In genomic region chr7:131328387-131329175, GRCh38 we compare ENCODE assay signal across 1 cellular context.
TF ChIP-seq lines count a peak whose summit lies in the region.

No MANE protein-coding gene starts in this region.

TF ChIP-seq in GM12878, 131 proteins besides CTCF, POLR2A, EP300 and RAD21 (continued from another document):
- TF ChIP-seq, protein P1, sequence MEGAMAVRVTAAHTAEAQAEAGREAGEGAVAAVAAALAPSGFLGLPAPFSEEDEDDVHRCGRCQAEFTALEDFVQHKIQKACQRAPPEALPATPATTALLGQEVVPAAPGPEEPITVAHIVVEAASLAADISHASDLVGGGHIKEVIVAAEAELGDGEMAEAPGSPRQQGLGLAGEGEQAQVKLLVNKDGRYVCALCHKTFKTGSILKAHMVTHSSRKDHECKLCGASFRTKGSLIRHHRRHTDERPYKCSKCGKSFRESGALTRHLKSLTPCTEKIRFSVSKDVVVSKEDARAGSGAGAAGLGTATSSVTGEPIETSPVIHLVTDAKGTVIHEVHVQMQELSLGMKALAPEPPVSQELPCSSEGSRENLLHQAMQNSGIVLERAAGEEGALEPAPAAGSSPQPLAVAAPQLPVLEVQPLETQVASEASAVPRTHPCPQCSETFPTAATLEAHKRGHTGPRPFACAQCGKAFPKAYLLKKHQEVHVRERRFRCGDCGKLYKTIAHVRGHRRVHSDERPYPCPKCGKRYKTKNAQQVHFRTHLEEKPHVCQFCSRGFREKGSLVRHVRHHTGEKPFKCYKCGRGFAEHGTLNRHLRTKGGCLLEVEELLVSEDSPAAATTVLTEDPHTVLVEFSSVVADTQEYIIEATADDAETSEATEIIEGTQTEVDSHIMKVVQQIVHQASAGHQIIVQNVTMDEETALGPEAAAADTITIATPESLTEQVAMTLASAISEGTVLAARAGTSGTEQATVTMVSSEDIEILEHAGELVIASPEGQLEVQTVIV (IDR thresholded peaks at IDR 0.05; ENCODE audit: borderline replicate concordance, partially characterized antibody) = no peak
- no peak for TF ChIP-seq FOXM1 (IDR thresholded peaks at IDR 0.05; ENCODE audit: low read depth, low read length)
- TF ChIP-seq CHD1 (IDR thresholded peaks at IDR 0.05; ENCODE audit: low read depth, low read length) = 0 out of 2 replicates have a peak, but pooled peaks have one; percentile 45
- TF ChIP-seq, protein P2, sequence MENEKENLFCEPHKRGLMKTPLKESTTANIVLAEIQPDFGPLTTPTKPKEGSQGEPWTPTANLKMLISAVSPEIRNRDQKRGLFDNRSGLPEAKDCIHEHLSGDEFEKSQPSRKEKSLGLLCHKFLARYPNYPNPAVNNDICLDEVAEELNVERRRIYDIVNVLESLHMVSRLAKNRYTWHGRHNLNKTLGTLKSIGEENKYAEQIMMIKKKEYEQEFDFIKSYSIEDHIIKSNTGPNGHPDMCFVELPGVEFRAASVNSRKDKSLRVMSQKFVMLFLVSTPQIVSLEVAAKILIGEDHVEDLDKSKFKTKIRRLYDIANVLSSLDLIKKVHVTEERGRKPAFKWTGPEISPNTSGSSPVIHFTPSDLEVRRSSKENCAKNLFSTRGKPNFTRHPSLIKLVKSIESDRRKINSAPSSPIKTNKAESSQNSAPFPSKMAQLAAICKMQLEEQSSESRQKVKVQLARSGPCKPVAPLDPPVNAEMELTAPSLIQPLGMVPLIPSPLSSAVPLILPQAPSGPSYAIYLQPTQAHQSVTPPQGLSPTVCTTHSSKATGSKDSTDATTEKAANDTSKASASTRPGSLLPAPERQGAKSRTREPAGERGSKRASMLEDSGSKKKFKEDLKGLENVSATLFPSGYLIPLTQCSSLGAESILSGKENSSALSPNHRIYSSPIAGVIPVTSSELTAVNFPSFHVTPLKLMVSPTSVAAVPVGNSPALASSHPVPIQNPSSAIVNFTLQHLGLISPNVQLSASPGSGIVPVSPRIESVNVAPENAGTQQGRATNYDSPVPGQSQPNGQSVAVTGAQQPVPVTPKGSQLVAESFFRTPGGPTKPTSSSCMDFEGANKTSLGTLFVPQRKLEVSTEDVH (IDR thresholded peaks at IDR 0.05; ENCODE audit: low read depth, partially characterized antibody) = no peak
